In the genomic region with DNA sequence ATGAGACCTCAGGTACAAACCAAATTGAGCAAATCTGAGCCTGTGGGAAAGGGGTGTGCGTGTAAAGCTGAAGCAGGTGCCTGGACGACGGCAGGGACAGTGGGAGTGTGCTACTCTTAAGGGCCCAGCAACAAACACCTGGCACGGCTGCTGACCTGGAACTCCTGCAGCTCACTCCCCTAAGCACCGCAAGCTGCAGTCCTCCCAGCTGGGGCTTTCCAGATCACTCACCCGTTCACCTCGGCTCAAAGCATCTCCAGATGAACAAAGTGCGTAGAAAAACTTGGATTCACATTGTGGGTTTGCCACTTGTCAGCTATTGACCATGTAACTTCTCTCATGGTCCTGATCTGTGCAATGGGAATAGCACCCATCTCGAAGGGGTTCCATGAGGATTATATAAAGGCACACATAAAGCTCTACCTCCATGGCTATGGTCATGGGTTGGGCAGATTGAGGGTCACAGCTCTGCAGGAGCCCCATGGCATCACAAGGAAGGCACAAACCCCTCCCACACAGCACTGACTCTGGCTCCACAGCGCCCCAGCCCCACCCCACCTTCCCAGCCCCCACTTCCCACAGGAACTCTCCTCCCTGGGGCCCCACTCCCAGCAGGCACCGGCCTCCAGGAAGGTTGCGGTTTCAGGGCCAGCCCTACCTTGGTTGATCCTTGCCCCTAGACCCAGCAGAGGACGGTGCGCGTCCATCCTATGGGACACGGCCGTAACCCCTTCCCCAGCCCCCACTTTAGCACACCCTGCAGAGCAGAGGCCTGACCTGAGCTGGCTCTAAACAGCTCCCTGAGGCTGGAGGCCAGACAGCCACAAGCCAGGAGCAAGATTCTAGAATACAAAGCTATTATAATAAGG, we compare ENCODE assay signal across 10 cellular contexts. TPM values are rescaled to one million over a fixed set of nuclear protein-coding genes. Genes with fewer than 3 reads are reported as not detected.
DNase-seq lines count a peak whose midpoint lies in the region; ATAC-seq and TF ChIP-seq lines count a peak whose summit lies in the region.
"Had no signal": no experiment of that assay in that cellular context is flagged by ENCODE, and none has a peak within 500 bp of the region (broad histone marks: within the 10 kb centered on the region; RNA-seq: fewer than 3 reads in every experiment).

No MANE protein-coding gene starts in this region.

- TF ChIP-seq POLR2A in gastrocnemius medialis (IDR thresholded peaks at IDR 0.05): no peak

- no peaks in the 10 kb centered on the region for H3K9me3 ChIP-seq in gastrocnemius medialis

- ATAC-seq in GM19467 (IDR thresholded peaks at IDR 0.05; ENCODE audit: unreplicated experiment): peak; percentile 75
- peak; percentile 80 for ATAC-seq in HG03342 (IDR thresholded peaks at IDR 0.05; ENCODE audit: unreplicated experiment)
- ATAC-seq in esophagus mucosa: peak; percentile 26
- ATAC-seq in gastrocnemius medialis: no peak
- no peak for ATAC-seq in left ventricle myocardium superior

- H3K4me3 ChIP-seq in gastrocnemius medialis: no peak overlapping the region

- no peak for TF ChIP-seq CTCF in GM13976 (IDR thresholded peaks at IDR 0.05; ENCODE audit: borderline replicate concordance, control extremely low read depth, extremely low read depth, insufficient read depth, missing control alignments)
- TF ChIP-seq CTCF in gastrocnemius medialis (IDR thresholded peaks at IDR 0.05 in 4 of 5, conservative IDR thresholded peaks at IDR 0.05 in 1 of 5): no peak

- intact Hi-C loops in gastrocnemius medialis (cut with DNase I; ENCODE audit: low total_unique reads) (no loop called here), left ventricle myocardium superior (cut with micrococcal nuclease) (no loop called here)

- no peaks in the 10 kb centered on the region for H3K27me3 ChIP-seq in gastrocnemius medialis

- DNase-seq in GM13976 (ENCODE audit: low spot score) (peak; percentile 83), gastrocnemius medialis (no peak), left ventricle myocardium superior (no peak)
- DNase-seq in NK-92 treated with Interleukin-12 subunit alpha and Interleukin-12 subunit beta, amount 100 ng/mL, for 24 hours (lab: John Stamatoyannopoulos, UW): no peak
- DNase-seq in central memory CD4-positive, alpha-beta T cell: no peak
- DNase-seq: activated CD4-positive, alpha-beta T cell treated with anti-CD3 and anti-CD28 coated beads, Interleukin-2, amount 10 ng/mL, durations not matched to agents 7 days and 5 days; NCI-H1930 had no signal

- no peaks in the 10 kb centered on the region for H3K36me3 ChIP-seq in gastrocnemius medialis

- no peak overlapping the region for H3K27ac ChIP-seq in gastrocnemius medialis

- in situ Hi-C loops in GM13976 (cut with MboI; ENCODE audit: low sequenced_read_pairs, unreplicated experiment): no loop called here
- in situ Hi-C loops in gastrocnemius medialis (cut with MboI; ENCODE audit: low sequenced_read_pairs in 4 of 4): no loop called here

- peaks cover 52 to 69% of the 10 kb centered on the region in 2 donors for H3K4me1 ChIP-seq in gastrocnemius medialis

RNA-seq across cellular contexts. Expression of gene ST3GAL2, which starts 21.9 kb away (rescaled TPM):
- 1.7 TPM for total RNA-seq in esophagus mucosa
- total RNA-seq in gastrocnemius medialis: 10 to 100 TPM; 12.8 to 27.7 (median 22.1) TPM
- total RNA-seq in left ventricle myocardium superior: 19.0 TPM

RNA-seq across cellular contexts. Expression of gene FCSK, which starts 37.4 kb away (rescaled TPM):
- total RNA-seq in esophagus mucosa: 10.0 TPM
- total RNA-seq in gastrocnemius medialis: 10 to 100 TPM in 2 of 4 donors, 1 to 10 TPM in 2; 8.0 to 13.5 (median 11.1) TPM
- total RNA-seq in left ventricle myocardium superior: 8.2 TPM

Comparison
In these comparisons a context has a peak if more than half of its experiments do, and no peak if none do; other contexts are left out.
1. ATAC-seq: peak in GM19467 (single experiment), HG03342 (single experiment) and esophagus mucosa (single experiment); none in gastrocnemius medialis (0 of 2) and left ventricle myocardium superior (single experiment).